ENCODE assay signal across 27 cellular contexts in the genomic region with DNA sequence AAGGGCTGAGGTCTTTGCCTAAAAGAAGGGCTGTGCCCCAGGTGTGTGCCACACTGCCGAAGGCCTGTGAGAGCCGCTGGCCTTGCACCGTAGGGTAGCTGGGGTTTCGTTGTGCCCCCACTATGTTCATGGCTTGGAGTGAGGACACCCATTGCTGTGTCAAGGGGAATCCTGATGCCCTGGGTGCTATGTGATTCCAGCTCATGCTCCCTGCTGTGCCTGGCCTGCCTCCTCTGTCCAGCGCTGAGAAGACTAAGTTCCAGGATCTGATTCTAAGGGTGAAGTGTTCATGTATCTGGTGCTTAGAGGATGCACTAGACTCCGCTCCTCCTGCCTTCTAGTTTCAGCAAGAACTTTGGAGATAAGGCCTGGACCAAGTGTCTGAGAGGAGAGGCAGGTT. TPM values are rescaled to one million over a fixed set of nuclear protein-coding genes. Genes with fewer than 3 reads are reported as not detected.
DNase-seq lines count a peak whose midpoint lies in the region; TF ChIP-seq lines count a peak whose summit lies in the region.
"Had no signal": no experiment of that assay in that cellular context is flagged by ENCODE, and none has a peak within 500 bp of the region (broad histone marks: within the 10 kb centered on the region; RNA-seq: fewer than 3 reads in every experiment).

No MANE protein-coding gene starts in this region.

- TF ChIP-seq CTCF in chondrocyte (IDR thresholded peaks at IDR 0.05) = no peak
- TF ChIP-seq CTCF in neural cell (IDR thresholded peaks at IDR 0.05; ENCODE audit: poor library complexity, severe bottlenecking) = no peak

- H4K20me1 ChIP-seq in BLaER1 = peaks cover 100% of the 10 kb centered on the region
- no peaks in the 10 kb centered on the region; the same call in 1 of the 2 replicates for H4K20me1 ChIP-seq in Karpas-422 (ENCODE audit: insufficient read depth, low read depth, low read length)
- no peaks in the 10 kb centered on the region for H4K20me1 ChIP-seq in neural cell (ENCODE audit: insufficient read depth)

- H3K27me3 Mint-ChIP-seq in chondrocyte (ENCODE audit: low read depth) = no peaks in the 10 kb centered on the region

- H3K9me2 ChIP-seq in Karpas-422 (replicated peaks; ENCODE audit: insufficient read depth, low read length) = no peaks in the 10 kb centered on the region
- H3K9me2 ChIP-seq in neural cell (ENCODE audit: insufficient read depth, low read length) = no peaks in the 10 kb centered on the region

- H3K27ac ChIP-seq in BLaER1 (no peak overlapping the region; the same call in 1 of the 2 replicates), Karpas-422 (ENCODE audit: low read length) (no peak overlapping the region), neural cell (ENCODE audit: low read length) (peak overlapping the region; percentile 87)
- H3K27ac ChIP-seq: cardiac muscle cell, KMS-11, parathyroid adenoma, right atrium auricular region, transverse colon had no signal

- no peak overlapping the region for H2AFZ ChIP-seq in Karpas-422 (ENCODE audit: low read length)
- H2AFZ ChIP-seq in neural cell (ENCODE audit: low read depth, low read length) = no peak overlapping the region
- H2AFZ ChIP-seq: parathyroid adenoma had no signal

- no peak for TF ChIP-seq EP300 in neural cell (conservative IDR thresholded peaks at IDR 0.05; ENCODE audit: poor library complexity, severe bottlenecking)

- H3K4me3 ChIP-seq in BLaER1 (no peak overlapping the region), Karpas-422 (ENCODE audit: low read length) (no peak overlapping the region), neural cell (ENCODE audit: low read length) (no peak overlapping the region)
- H3K4me3 ChIP-seq: cardiac muscle cell, esophagus squamous epithelium, right atrium auricular region, spleen, transverse colon had no signal

- H3K4me1 Mint-ChIP-seq in chondrocyte (ENCODE audit: low read depth) = peaks cover 21% of the 10 kb centered on the region

- DNase-seq in Karpas-422 (no peak), chondrocyte (ENCODE audit: low spot score) (no peak), COR-L47 (lab: John Stamatoyannopoulos, UW) (no peak), D341Med (ENCODE audit: low spot score) (no peak), cerebellum (ENCODE audit: low spot score) (no peak)
- DNase-seq: activated CD4-positive, alpha-beta T cell treated with anti-CD3 and anti-CD28 coated beads, Interleukin-2, amount 50 U/mL, for 48 hours; activated CD4-positive, CD25-positive, alpha-beta regulatory T cell; activated naive CD4-positive, alpha-beta T cell treated with anti-CD3 and anti-CD28 coated beads, Interleukin-2, amount 10 ng/mL, durations not matched to agents 7 days and 5 days; amygdala; CD4-positive, CD25-positive, alpha-beta regulatory T cell; esophagus squamous epithelium; foreskin melanocyte; left cardiac atrium; mesenchymal stem cell; NCI-H524 treated with DMSO at 0.1 percent for 48 hours; SHP77; spleen; stimulated activated CD4-positive, alpha-beta T cell treated with anti-CD3 and anti-CD28 coated beads, Interleukin-2, amount 100 ng/mL, for 48 hours; transverse colon had no signal

- H3K27ac Mint-ChIP-seq in chondrocyte (ENCODE audit: unreplicated experiment) = peak overlapping the region; percentile 32
- H3K27ac Mint-ChIP-seq: activated naive CD4-positive, alpha-beta T cell treated with anti-CD3 and anti-CD28 coated beads, Interleukin-2, amount 10 ng/mL, durations not matched to agents 7 days and 5 days; dendritic cell treated with granulocyte-macrophage colony-stimulating factor and Interleukin-4, amounts not matched to agents 40 ng/mL and 50 ng/mL, for 4 days had no signal

- H3K9me3 ChIP-seq in BLaER1 (no peaks in the 10 kb centered on the region), Karpas-422 (ENCODE audit: low read length) (no peaks in the 10 kb centered on the region), neural cell (ENCODE audit: low read length) (no peaks in the 10 kb centered on the region)
- H3K9me3 ChIP-seq: esophagus squamous epithelium, right atrium auricular region, spleen, transverse colon had no signal

- no peak overlapping the region for H3K4me3 Mint-ChIP-seq in chondrocyte (ENCODE audit: unreplicated experiment)
- H3K4me3 Mint-ChIP-seq: activated naive CD4-positive, alpha-beta T cell treated with anti-CD3 and anti-CD28 coated beads, Interleukin-2, amount 10 ng/mL, durations not matched to agents 7 days and 5 days; activated T-helper 1 cell treated with anti-CD3 and anti-CD28 coated beads, Interleukin-12 subunit alpha, Interleukin-12 subunit beta, Interleukin-2, Interleukin-4 antibody, amounts not matched to agents 30 ng/mL and 10 ng/mL and 1 ng/mL, durations not matched to agents 14 hours and 24 hours and 36 hours; dendritic cell treated with granulocyte-macrophage colony-stimulating factor and Interleukin-4, amounts not matched to agents 40 ng/mL and 50 ng/mL, for 4 days had no signal

- H3K9ac ChIP-seq in BLaER1 (0 out of 2 replicates have a peak overlapping the region, but pooled peaks have one; percentile 12), Karpas-422 (ENCODE audit: low read length) (0 out of 2 replicates have a peak overlapping the region, but pooled peaks have one; percentile 2), neural cell (ENCODE audit: low read length) (peak overlapping the region; percentile 68)
- H3K9ac ChIP-seq: KMS-11, parathyroid adenoma had no signal

- H3K27me3 ChIP-seq in BLaER1 = no peaks in the 10 kb centered on the region
- H3K27me3 ChIP-seq in Karpas-422 (ENCODE audit: low read length) = no peaks in the 10 kb centered on the region
- no peaks in the 10 kb centered on the region for H3K27me3 ChIP-seq in neural cell (ENCODE audit: insufficient read depth, low read depth, low read length)
- H3K27me3 ChIP-seq: cardiac muscle cell, esophagus squamous epithelium, right atrium auricular region, transverse colon had no signal

- H3K4me1 ChIP-seq in BLaER1 (peaks cover 97% of the 10 kb centered on the region), Karpas-422 (ENCODE audit: low read length) (peaks cover 50% of the 10 kb centered on the region)

- H3K36me3 ChIP-seq in BLaER1 (peaks cover 15% of the 10 kb centered on the region), Karpas-422 (ENCODE audit: insufficient read depth, low read length) (no peaks in the 10 kb centered on the region), neural cell (ENCODE audit: insufficient read depth, low read length) (peaks cover 3% of the 10 kb centered on the region)
- H3K36me3 ChIP-seq: transverse colon had no signal

- H3K36me3 Mint-ChIP-seq in chondrocyte (ENCODE audit: low read depth) = peaks cover 7% of the 10 kb centered on the region
- H3K36me3 Mint-ChIP-seq: CD4-positive, CD25-positive, alpha-beta regulatory T cell had no signal

- no peak for TF ChIP-seq RAD21 in neural cell (conservative IDR thresholded peaks at IDR 0.05)

- H3K79me2 ChIP-seq in Karpas-422 (ENCODE audit: low read length) = peaks cover 77% of the 10 kb centered on the region
- peaks cover 73% of the 10 kb centered on the region for H3K79me2 ChIP-seq in neural cell (replicated peaks; ENCODE audit: insufficient read depth, low read length)

- H3K9me3 Mint-ChIP-seq in chondrocyte (ENCODE audit: low read depth) = no peaks in the 10 kb centered on the region
- H3K9me3 Mint-ChIP-seq: activated naive CD4-positive, alpha-beta T cell treated with anti-CD3 and anti-CD28 coated beads, Interleukin-2, amount 10 ng/mL, durations not matched to agents 7 days and 5 days; activated T-helper 1 cell treated with anti-CD3 and anti-CD28 coated beads, Interleukin-12 subunit alpha, Interleukin-12 subunit beta, Interleukin-2, Interleukin-4 antibody, amounts not matched to agents 30 ng/mL and 10 ng/mL and 1 ng/mL, durations not matched to agents 14 hours and 24 hours and 36 hours; CD4-positive, CD25-positive, alpha-beta regulatory T cell; dendritic cell treated with granulocyte-macrophage colony-stimulating factor and Interleukin-4, amounts not matched to agents 40 ng/mL and 50 ng/mL, for 4 days had no signal

- no peaks in the 10 kb centered on the region for H3F3A ChIP-seq in neural cell (ENCODE audit: insufficient read depth, low read length, poor library complexity, severe bottlenecking)

- peak overlapping the region; percentile 79 for H3K4me2 ChIP-seq in BLaER1
- H3K4me2 ChIP-seq in Karpas-422 (ENCODE audit: low read depth, low read length, poor library complexity, severe bottlenecking) = no peak overlapping the region
- H3K4me2 ChIP-seq in neural cell (ENCODE audit: low read length) = no peak overlapping the region
- H3K4me2 ChIP-seq: KMS-11 had no signal

TF ChIP-seq in neural cell, 6 proteins besides CTCF, POLR2A, EP300 and RAD21:
- TF ChIP-seq, protein P1, sequence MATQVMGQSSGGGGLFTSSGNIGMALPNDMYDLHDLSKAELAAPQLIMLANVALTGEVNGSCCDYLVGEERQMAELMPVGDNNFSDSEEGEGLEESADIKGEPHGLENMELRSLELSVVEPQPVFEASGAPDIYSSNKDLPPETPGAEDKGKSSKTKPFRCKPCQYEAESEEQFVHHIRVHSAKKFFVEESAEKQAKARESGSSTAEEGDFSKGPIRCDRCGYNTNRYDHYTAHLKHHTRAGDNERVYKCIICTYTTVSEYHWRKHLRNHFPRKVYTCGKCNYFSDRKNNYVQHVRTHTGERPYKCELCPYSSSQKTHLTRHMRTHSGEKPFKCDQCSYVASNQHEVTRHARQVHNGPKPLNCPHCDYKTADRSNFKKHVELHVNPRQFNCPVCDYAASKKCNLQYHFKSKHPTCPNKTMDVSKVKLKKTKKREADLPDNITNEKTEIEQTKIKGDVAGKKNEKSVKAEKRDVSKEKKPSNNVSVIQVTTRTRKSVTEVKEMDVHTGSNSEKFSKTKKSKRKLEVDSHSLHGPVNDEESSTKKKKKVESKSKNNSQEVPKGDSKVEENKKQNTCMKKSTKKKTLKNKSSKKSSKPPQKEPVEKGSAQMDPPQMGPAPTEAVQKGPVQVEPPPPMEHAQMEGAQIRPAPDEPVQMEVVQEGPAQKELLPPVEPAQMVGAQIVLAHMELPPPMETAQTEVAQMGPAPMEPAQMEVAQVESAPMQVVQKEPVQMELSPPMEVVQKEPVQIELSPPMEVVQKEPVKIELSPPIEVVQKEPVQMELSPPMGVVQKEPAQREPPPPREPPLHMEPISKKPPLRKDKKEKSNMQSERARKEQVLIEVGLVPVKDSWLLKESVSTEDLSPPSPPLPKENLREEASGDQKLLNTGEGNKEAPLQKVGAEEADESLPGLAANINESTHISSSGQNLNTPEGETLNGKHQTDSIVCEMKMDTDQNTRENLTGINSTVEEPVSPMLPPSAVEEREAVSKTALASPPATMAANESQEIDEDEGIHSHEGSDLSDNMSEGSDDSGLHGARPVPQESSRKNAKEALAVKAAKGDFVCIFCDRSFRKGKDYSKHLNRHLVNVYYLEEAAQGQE (IDR thresholded peaks at IDR 0.05; ENCODE audit: borderline replicate concordance) = no peak

RNA-seq across cellular contexts. Expression of a gene that starts 47.4 kb away (rescaled TPM):
- 52.0 and 103 TPM in 2 replicates for total RNA-seq in Karpas-422 (2014; rRNA removed; shearing (Covaris generic); ENCODE audit: low replicate concordance)
- total RNA-seq in chondrocyte (22.8 to 26.7 TPM (median 23.4 TPM) in 3 replicates), cerebellum (11.8 TPM)
- 22.5 and 25.9 TPM in 2 replicates for polyA plus RNA-seq in neural cell
- 11.7 and 20.0 TPM in 2 replicates for polyA minus RNA-seq in neural cell

Comparison
In these comparisons a context has a peak if more than half of its experiments do, and no peak if none do; other contexts are left out.
1. H3K9ac ChIP-seq: peak in every context shown above with its lines; median percentile 68 in neural cell; 12 in BLaER1; 2 in Karpas-422.